7 cellular contexts compared by ENCODE assay signal in genomic region chr3:124034016-124034808, GRCh38. TPM values are rescaled to one million over a fixed set of nuclear protein-coding genes. Genes with fewer than 3 reads are reported as not detected.
DNase-seq lines count a peak whose midpoint lies in the region; ATAC-seq lines count a peak whose summit lies in the region.

No MANE protein-coding gene starts in this region.

- H3K4me3 ChIP-seq in H7 (ENCODE audit: insufficient read depth, low read depth, low read length) (peak overlapping the region; percentile 83), esophagus (ENCODE audit: low read depth in 1 of 2, low read length in 2 of 2) (peak overlapping the region; percentile 60 to 61)
- no peak overlapping the region for H3K4me3 ChIP-seq in naive thymus-derived CD4-positive, alpha-beta T cell (ENCODE audit: low read length)

- H3K27me3 ChIP-seq in H7 (ENCODE audit: control insufficient read depth, insufficient read depth, low read length) (peaks cover 34% of the 10 kb centered on the region), esophagus (ENCODE audit: control insufficient read depth in 1 of 2, insufficient read depth in 2 of 2, low read length in 2 of 2) (peaks cover 0 to 3% of the 10 kb centered on the region in 2 donors)
- peaks cover 0 to 7% of the 10 kb centered on the region in 2 donors for H3K27me3 ChIP-seq in naive thymus-derived CD4-positive, alpha-beta T cell (ENCODE audit: control insufficient read depth in 2 of 2, insufficient read depth in 2 of 2, low read length in 2 of 2)

- no peak overlapping the region for H3K27ac ChIP-seq in esophagus (ENCODE audit: low read depth in 2 of 2, low read length in 1 of 2)
- H3K27ac ChIP-seq in naive thymus-derived CD4-positive, alpha-beta T cell (ENCODE audit: low read depth, low read length) = no peak overlapping the region

- H3K4me1 ChIP-seq in esophagus (ENCODE audit: control insufficient read depth in 2 of 2, insufficient read depth in 2 of 2, low read length in 1 of 2) = peaks cover 3 to 8% of the 10 kb centered on the region in 2 donors
- no peaks in the 10 kb centered on the region for H3K4me1 ChIP-seq in naive thymus-derived CD4-positive, alpha-beta T cell (ENCODE audit: control insufficient read depth in 2 of 2, insufficient read depth in 2 of 2, low read length in 2 of 2)

- no peaks in the 10 kb centered on the region for H3K9me3 ChIP-seq in esophagus (ENCODE audit: control insufficient read depth in 2 of 2, insufficient read depth in 1 of 2, low read depth in 1 of 2, low read length in 1 of 2)
- H3K9me3 ChIP-seq in naive thymus-derived CD4-positive, alpha-beta T cell (ENCODE audit: control insufficient read depth in 2 of 3, low read length in 3 of 3) = no peaks in the 10 kb centered on the region

- intact Hi-C loops in naive thymus-derived CD4-positive, alpha-beta T cell (cut with micrococcal nuclease) = no loop called here

- no peaks in the 10 kb centered on the region for H3K36me3 Mint-ChIP-seq in T-helper 2 cell treated with Interferon-gamma antibody and Interleukin-4, amounts not matched to agents 5 μg/mL and 100 μg/mL, for 36 hours (ENCODE audit: low read depth)
- H3K36me3 Mint-ChIP-seq in naive thymus-derived CD4-positive, alpha-beta T cell = peaks cover 0 to 9% (median 0%) of the 10 kb centered on the region in 5 donors

- H3K27ac Mint-ChIP-seq in T-helper 2 cell treated with Interferon-gamma antibody and Interleukin-4, amounts not matched to agents 5 μg/mL and 100 μg/mL, for 36 hours = no peak overlapping the region
- no peak overlapping the region for H3K27ac Mint-ChIP-seq in naive thymus-derived CD4-positive, alpha-beta T cell

- H3K9me3 Mint-ChIP-seq in T-helper 2 cell treated with Interferon-gamma antibody and Interleukin-4, amounts not matched to agents 5 μg/mL and 100 μg/mL, for 36 hours = no peaks in the 10 kb centered on the region
- H3K9me3 Mint-ChIP-seq in naive thymus-derived CD4-positive, alpha-beta T cell = peaks cover 0 to 5% (median 2%) of the 10 kb centered on the region in 11 donors

- peaks cover 10% of the 10 kb centered on the region for H3K4me1 Mint-ChIP-seq in T-helper 2 cell treated with Interferon-gamma antibody and Interleukin-4, amounts not matched to agents 5 μg/mL and 100 μg/mL, for 36 hours (ENCODE audit: low read depth)
- H3K4me1 Mint-ChIP-seq in naive thymus-derived CD4-positive, alpha-beta T cell = peaks cover 6 to 19% (median 12%) of the 10 kb centered on the region in 7 donors

- 3 to 4% methylated on average over 41 to 46 of the region's 46 CpGs for WGBS in esophagus, 2 donors

- POLR2A ChIA-PET in naive thymus-derived CD4-positive, alpha-beta T cell (lab: Charles Lee) = interaction anchor here (0.6 kb wide), 1 partner anchor 13 kb away, joined by 6 read pairs; no protein-coding TSS in a partner anchor

- no peaks in the 10 kb centered on the region for H3K36me3 ChIP-seq in H7 (replicated peaks; ENCODE audit: control insufficient read depth, insufficient read depth, low read length)
- H3K36me3 ChIP-seq in esophagus (ENCODE audit: control insufficient read depth in 2 of 2, insufficient read depth in 2 of 2, low read length in 1 of 2) = no peaks in the 10 kb centered on the region
- no peaks in the 10 kb centered on the region for H3K36me3 ChIP-seq in naive thymus-derived CD4-positive, alpha-beta T cell (ENCODE audit: control insufficient read depth in 2 of 3, insufficient read depth in 3 of 3, low read length in 3 of 3)

- peak overlapping the region; percentile 58 for H3K4me3 Mint-ChIP-seq in T-helper 2 cell treated with Interferon-gamma antibody and Interleukin-4, amounts not matched to agents 5 μg/mL and 100 μg/mL, for 36 hours
- H3K4me3 Mint-ChIP-seq in naive thymus-derived CD4-positive, alpha-beta T cell = peak overlapping the region; percentile 47 to 86 (median 76)

- ATAC-seq in naive thymus-derived CD4-positive, alpha-beta T cell = peak; percentile 18
- ATAC-seq in GM21576 (IDR thresholded peaks at IDR 0.05; ENCODE audit: unreplicated experiment) = no peak
- ATAC-seq in GM21528 (IDR thresholded peaks at IDR 0.05; ENCODE audit: low FRiP score, unreplicated experiment) = no peak
- ATAC-seq in HG03135 (IDR thresholded peaks at IDR 0.05; ENCODE audit: unreplicated experiment) = no peak

- H3K27me3 Mint-ChIP-seq in T-helper 2 cell treated with Interferon-gamma antibody and Interleukin-4, amounts not matched to agents 5 μg/mL and 100 μg/mL, for 36 hours (ENCODE audit: low read depth) = peaks cover 27% of the 10 kb centered on the region
- H3K27me3 Mint-ChIP-seq in naive thymus-derived CD4-positive, alpha-beta T cell = peaks cover 24 to 42% (median 28%) of the 10 kb centered on the region in 5 donors

- CTCF ChIA-PET in naive thymus-derived CD4-positive, alpha-beta T cell (lab: Charles Lee) = no interaction called here

- DNase-seq in H7 = peak; percentile 86
- DNase-seq in T-helper 2 cell treated with Interferon-gamma antibody and Interleukin-4, amounts not matched to agents 5 μg/mL and 100 μg/mL, for 36 hours (ENCODE audit: low spot score) = peak; percentile 10
- peak in 4 of 9 donors; percentile 1 to 32 (median 6) for DNase-seq in naive thymus-derived CD4-positive, alpha-beta T cell

RNA-seq across cellular contexts. Expression of gene KALRN, which starts 1.0 kb away (rescaled TPM):
- total RNA-seq in H7 (2014; rRNA removed; shearing (Covaris generic)) = 4.1 and 5.1 TPM in 2 replicates
- polyA plus RNA-seq in esophagus = 10 to 100 TPM in 1 of 2 donors, 1 to 10 TPM in 1; 6.6 to 23.5 TPM
- total RNA-seq in naive thymus-derived CD4-positive, alpha-beta T cell = 10 to 100 TPM in 3 of 5 experiments, 1 to 10 TPM in 1, not detected in 1; 7.4 to 20.3 (median 15.0) TPM
- 1 to 10 TPM in 1 of 2 donors, under 1 TPM in 1; 0.15 to 1.1 TPM for polyA plus RNA-seq in naive thymus-derived CD4-positive, alpha-beta T cell

RNA-seq across cellular contexts. Expression of gene ROPN1, which starts 42.3 kb away (rescaled TPM):
- not detected in 2 replicates for total RNA-seq in H7 (2014; rRNA removed; shearing (Covaris generic))
- polyA plus RNA-seq in esophagus = not detected
- not detected for total RNA-seq in naive thymus-derived CD4-positive, alpha-beta T cell
- polyA plus RNA-seq in naive thymus-derived CD4-positive, alpha-beta T cell = not detected
